Comparison of ENCODE assay signal across 8 cellular contexts in genomic region chr11:123291201-123291869, GRCh38.
"Had no signal": no experiment of that assay in that cellular context is flagged by ENCODE, and none has a peak within 500 bp of the region (broad histone marks: within the 10 kb centered on the region; RNA-seq: fewer than 3 reads in every experiment).

No MANE protein-coding gene starts in this region.

- H3K4me3 Mint-ChIP-seq: H9, HFFc6 had no signal

- H3K4me1 ChIP-seq: HAP-1 had no signal

- H3K36me3 ChIP-seq: HAP-1 had no signal

- H3K9me3 ChIP-seq: HAP-1 had no signal

- H2AFZ ChIP-seq: GM23248 had no signal

- H3K27ac ChIP-seq: GM23248 had no signal

- ATAC-seq: HCT116 had no signal

- H3K4me3 ChIP-seq: GM23248, HAP-1 had no signal

- DNase-seq: GM23248, GOT3, H7, H9, HCEC 1CT, HFFc6 had no signal

- H3K27ac Mint-ChIP-seq: H9, HFFc6 had no signal

- H3K9me3 Mint-ChIP-seq: HFFc6 had no signal
